In genomic region chr15:80250614-80251504, GRCh38 we compare ENCODE assay signal across 11 cellular contexts. TPM values are rescaled to one million over a fixed set of nuclear protein-coding genes. Genes with fewer than 3 reads are reported as not detected.
A peak's percentile ranks its signal among the peaks of the same experiment; 100 is the strongest.
DNase-seq lines count a peak whose midpoint lies in the region; ATAC-seq and TF ChIP-seq lines count a peak whose summit lies in the region.
"Had no signal": no experiment of that assay in that cellular context is flagged by ENCODE, and none has a peak within 500 bp of the region (broad histone marks: within the 10 kb centered on the region; RNA-seq: fewer than 3 reads in every experiment).

No MANE protein-coding gene starts in this region.

- no peaks in the 10 kb centered on the region for H3K36me3 Mint-ChIP-seq in activated naive CD8-positive, alpha-beta T cell treated with anti-CD3 and anti-CD28 coated beads for 36 hours

- H3K9ac ChIP-seq in rectal smooth muscle tissue (ENCODE audit: low read length), result no peak overlapping the region

- H3K4me1 ChIP-seq in rectal smooth muscle tissue (ENCODE audit: control insufficient read depth, insufficient read depth, low read length), result no peaks in the 10 kb centered on the region

- peaks cover 5% of the 10 kb centered on the region for H3K4me1 Mint-ChIP-seq in activated naive CD8-positive, alpha-beta T cell treated with anti-CD3 and anti-CD28 coated beads for 36 hours

- TF ChIP-seq CTCF in GM10248 (IDR thresholded peaks at IDR 0.05; ENCODE audit: control extremely low read depth, extremely low read depth, low read depth, missing control alignments), result no peak

- no peak for ATAC-seq in HG02852 (IDR thresholded peaks at IDR 0.05; ENCODE audit: unreplicated experiment)
- no peak for ATAC-seq in GM18868 (IDR thresholded peaks at IDR 0.05; ENCODE audit: unreplicated experiment)

- H3K36me3 ChIP-seq in H7 (replicated peaks; ENCODE audit: control insufficient read depth, insufficient read depth, low read length) (no peaks in the 10 kb centered on the region), rectal smooth muscle tissue (ENCODE audit: control insufficient read depth, insufficient read depth, low read length) (no peaks in the 10 kb centered on the region)

- DNase-seq in H7 (peak; percentile 34), AG08395 (ENCODE audit: low spot score) (no peak), GM10248 (ENCODE audit: extremely low spot score) (no peak)
- DNase-seq in activated naive CD8-positive, alpha-beta T cell treated with anti-CD3 and anti-CD28 coated beads for 36 hours, result no peak
- DNase-seq: dermis blood vessel endothelial cell, NCI-H1417 treated with DMSO at 0.1 percent for 48 hours, T-helper 9 cell had no signal

- H3K27me3 ChIP-seq in H7 (ENCODE audit: control insufficient read depth, insufficient read depth, low read length) (peaks cover 39% of the 10 kb centered on the region), rectal smooth muscle tissue (ENCODE audit: control insufficient read depth, insufficient read depth, low read length) (peaks cover 11% of the 10 kb centered on the region)

- H3K4me3 ChIP-seq in H7 (ENCODE audit: insufficient read depth, low read depth, low read length) (peak overlapping the region; percentile 49; the same call in 1 of the 2 replicates), iPS-18c (ENCODE audit: insufficient read depth, low read depth, low read length) (peak overlapping the region; percentile 58), rectal smooth muscle tissue (ENCODE audit: low read length) (peak overlapping the region; percentile 43)

- H3K4me3 Mint-ChIP-seq in activated naive CD8-positive, alpha-beta T cell treated with anti-CD3 and anti-CD28 coated beads for 36 hours, result peak overlapping the region; percentile 32

- H3K9me3 Mint-ChIP-seq in activated naive CD8-positive, alpha-beta T cell treated with anti-CD3 and anti-CD28 coated beads for 36 hours, result no peaks in the 10 kb centered on the region

- CTCF ChIA-PET in GM10248 (lab: Yijun Ruan, JAX), result no interaction called here

- no peak overlapping the region for H3K27ac Mint-ChIP-seq in activated naive CD8-positive, alpha-beta T cell treated with anti-CD3 and anti-CD28 coated beads for 36 hours

- peaks cover 67% of the 10 kb centered on the region for H3K27me3 Mint-ChIP-seq in activated naive CD8-positive, alpha-beta T cell treated with anti-CD3 and anti-CD28 coated beads for 36 hours

- POLR2A ChIA-PET in GM10248 (lab: Yijun Ruan, JAX), result no interaction called here

- H3K9me3 ChIP-seq in iPS-18c (ENCODE audit: control insufficient read depth, insufficient read depth, low read length), result no peaks in the 10 kb centered on the region

- no peak overlapping the region for H3K27ac ChIP-seq in rectal smooth muscle tissue (ENCODE audit: low read depth, low read length)

RNA-seq across cellular contexts. Expression of gene CTXND1, which starts 1.2 kb away (rescaled TPM):
- total RNA-seq in H7 (2014; rRNA removed; shearing (Covaris generic)), result 0.15 TPM in 1 of 2 replicates, not detected in the other
- total RNA-seq in activated naive CD8-positive, alpha-beta T cell treated with anti-CD3 and anti-CD28 coated beads for 36 hours, result not detected
- total RNA-seq: dermis blood vessel endothelial cell had no signal
